Comparison of ENCODE assay signal across 8 cellular contexts in genomic region chr5:4896328-4896727, GRCh38.
"Had no signal": no experiment of that assay in that cellular context is flagged by ENCODE, and none has a peak within 500 bp of the region (broad histone marks: within the 10 kb centered on the region; RNA-seq: fewer than 3 reads in every experiment).

No MANE protein-coding gene starts in this region.

- FAIRE-seq: G401.6, GM12878, GM12891, GM12892, GM18507, GM19239 had no signal

- H3K4me3 ChIP-seq: GM12878 had no signal

- DNase-seq: GDM1, GF-D8 had no signal

- ATAC-seq: GM12878 had no signal
